15 cellular contexts compared by ENCODE assay signal in the genomic region with DNA sequence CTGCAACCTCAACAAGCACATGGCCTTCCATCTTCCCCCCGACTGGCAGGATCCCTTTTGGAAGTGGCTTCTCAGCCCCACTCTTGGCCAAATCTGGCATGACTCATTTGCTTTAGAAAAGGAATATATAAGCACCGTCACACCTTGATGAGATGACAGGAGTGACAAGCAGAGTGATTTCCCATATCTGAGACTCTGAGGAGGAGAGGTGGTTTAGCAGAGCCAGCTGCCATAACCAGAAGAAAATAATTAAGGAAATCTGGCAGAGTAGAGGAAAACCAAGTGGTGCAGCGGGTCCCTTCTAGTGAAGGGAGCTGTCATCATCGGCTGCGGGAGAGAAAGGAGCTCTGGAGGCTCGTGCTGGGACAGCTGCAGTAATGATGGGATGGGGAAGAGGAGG. TPM values are rescaled to one million over a fixed set of nuclear protein-coding genes. Genes with fewer than 3 reads are reported as not detected.
A peak's percentile ranks its signal among the peaks of the same experiment; 100 is the strongest.
DNase-seq lines count a peak whose midpoint lies in the region; ATAC-seq and TF ChIP-seq lines count a peak whose summit lies in the region.
"Had no signal": no experiment of that assay in that cellular context is flagged by ENCODE, and none has a peak within 500 bp of the region (broad histone marks: within the 10 kb centered on the region; RNA-seq: fewer than 3 reads in every experiment).

No MANE protein-coding gene starts in this region.

- no peaks in the 10 kb centered on the region for H4K20me1 ChIP-seq in neural cell (ENCODE audit: insufficient read depth)
- H4K20me1 ChIP-seq in PC-3 (ENCODE audit: low read length): no peaks in the 10 kb centered on the region

- no peaks in the 10 kb centered on the region for H3K79me2 ChIP-seq in neural cell (replicated peaks; ENCODE audit: insufficient read depth, low read length)
- no peaks in the 10 kb centered on the region for H3K79me2 ChIP-seq in PC-3 (ENCODE audit: low read length)

- H3K4me3 ChIP-seq in neural cell (ENCODE audit: low read length) (peak overlapping the region; percentile 49), PC-3 (ENCODE audit: low read length) (no peak overlapping the region)
- H3K4me3 ChIP-seq: A549; BLaER1 treated with 17β-estradiol and CSF1 and Interleukin-3, amounts not matched to agents 10 nM and 100 nM had no signal

- peak; percentile 33 for TF ChIP-seq RAD21 in neural cell (conservative IDR thresholded peaks at IDR 0.05)

- H3K4me1 ChIP-seq in PC-3 (ENCODE audit: insufficient read depth, low read length): no peaks in the 10 kb centered on the region
- H3K4me1 ChIP-seq: A549; BLaER1 treated with 17β-estradiol and CSF1 and Interleukin-3, amounts not matched to agents 10 nM and 100 nM; Caco-2 had no signal

- intact Hi-C loops in PC-3 (cut with micrococcal nuclease): no loop called here

- no TSS peak for BruUV-seq in PC-3 (replicated peaks; lab: Mats Ljungman, UMichigan)

- peak overlapping the region; percentile 39 for H3K9ac ChIP-seq in neural cell (ENCODE audit: low read length)
- no peak overlapping the region for H3K9ac ChIP-seq in PC-3 (ENCODE audit: low read length)
- H3K9ac ChIP-seq: BLaER1 treated with 17β-estradiol and CSF1 and Interleukin-3, amounts not matched to agents 10 nM and 100 nM had no signal

- ATAC-seq in PC-3: no peak
- ATAC-seq: A549; CD8-positive, alpha-beta T cell had no signal

- TF ChIP-seq EP300 in neural cell (conservative IDR thresholded peaks at IDR 0.05; ENCODE audit: poor library complexity, severe bottlenecking): peak; percentile 64

- H3K27me3 ChIP-seq in neural cell (ENCODE audit: insufficient read depth, low read depth, low read length): no peaks in the 10 kb centered on the region
- H3K27me3 ChIP-seq in PC-3 (ENCODE audit: low read length): no peaks in the 10 kb centered on the region

- DNase-seq in DMS79 treated with DMSO at 0.1 percent for 48 hours (lab: John Stamatoyannopoulos, UW): peak; percentile 16
- no peak for DNase-seq in DMS79 (lab: John Stamatoyannopoulos, UW)
- no peak for DNase-seq in PC-3
- DNase-seq in NCI-H128 (lab: John Stamatoyannopoulos, UW; ENCODE audit: unreplicated experiment): no peak
- DNase-seq: AML-193; Caco-2; Calu3; CD4-positive, alpha-beta T cell; CD8-positive, alpha-beta T cell; GF-D8 had no signal

- H2AFZ ChIP-seq in neural cell (ENCODE audit: low read depth, low read length): no peak overlapping the region
- H2AFZ ChIP-seq in PC-3 (ENCODE audit: low read length): no peak overlapping the region

- no peaks in the 10 kb centered on the region for H3K9me3 ChIP-seq in neural cell (ENCODE audit: low read length)
- no peaks in the 10 kb centered on the region for H3K9me3 ChIP-seq in PC-3 (ENCODE audit: low read length)
- H3K9me3 ChIP-seq: A549; BLaER1 treated with 17β-estradiol and CSF1 and Interleukin-3, amounts not matched to agents 10 nM and 100 nM; Caco-2 had no signal

- H3K9me2 ChIP-seq in neural cell (ENCODE audit: insufficient read depth, low read length) (no peaks in the 10 kb centered on the region), PC-3 (replicated peaks; ENCODE audit: low read length) (no peaks in the 10 kb centered on the region)

- POLR2A ChIA-PET in PC-3 (lab: Charles Lee; ENCODE audit: unreplicated experiment): no interaction called here

- CTCF ChIA-PET in PC-3 (lab: Charles Lee): no interaction called here

- no peaks in the 10 kb centered on the region for H3K36me3 ChIP-seq in neural cell (ENCODE audit: insufficient read depth, low read length)
- H3K36me3 ChIP-seq in PC-3 (ENCODE audit: low read depth, low read length): no peaks in the 10 kb centered on the region
- H3K36me3 ChIP-seq: BLaER1 treated with 17β-estradiol and CSF1 and Interleukin-3, amounts not matched to agents 10 nM and 100 nM had no signal

- TF ChIP-seq CTCF in neural cell (IDR thresholded peaks at IDR 0.05; ENCODE audit: poor library complexity, severe bottlenecking) (no peak), PC-3 (conservative IDR thresholded peaks at IDR 0.05; ENCODE audit: low read depth, low read length) (no peak)

- no peaks in the 10 kb centered on the region for H3F3A ChIP-seq in neural cell (ENCODE audit: insufficient read depth, low read length, poor library complexity, severe bottlenecking)
- no peaks in the 10 kb centered on the region for H3F3A ChIP-seq in PC-3 (ENCODE audit: low read length, unreplicated experiment)

- H3K27ac ChIP-seq in neural cell (ENCODE audit: low read length) (peak overlapping the region; percentile 67), PC-3 (ENCODE audit: low read length) (no peak overlapping the region)
- H3K27ac ChIP-seq: 22Rv1; A549; BLaER1 treated with 17β-estradiol and CSF1 and Interleukin-3, amounts not matched to agents 10 nM and 100 nM; C4-2B had no signal

- H3K4me2 ChIP-seq in neural cell (ENCODE audit: low read length) (no peak overlapping the region), PC-3 (ENCODE audit: low read length) (no peak overlapping the region)
- H3K4me2 ChIP-seq: A549; BLaER1 treated with 17β-estradiol and CSF1 and Interleukin-3, amounts not matched to agents 10 nM and 100 nM had no signal

TF ChIP-seq in neural cell, 6 proteins besides CTCF, POLR2A, EP300 and RAD21:
- TF ChIP-seq MXI1 (conservative IDR thresholded peaks at IDR 0.05; ENCODE audit: poor library complexity, severe bottlenecking) (no peak), TAF1 (IDR thresholded peaks at IDR 0.05; ENCODE audit: low read depth) (no peak), POLR2AphosphoS5 (IDR thresholded peaks at IDR 0.05) (no peak), SMC3 (conservative IDR thresholded peaks at IDR 0.05; ENCODE audit: poor library complexity) (no peak), EZH2 (IDR thresholded peaks at IDR 0.05; ENCODE audit: borderline replicate concordance, insufficient read depth, low read length, poor library complexity, severe bottlenecking) (no peak)
- TF ChIP-seq, protein P1, sequence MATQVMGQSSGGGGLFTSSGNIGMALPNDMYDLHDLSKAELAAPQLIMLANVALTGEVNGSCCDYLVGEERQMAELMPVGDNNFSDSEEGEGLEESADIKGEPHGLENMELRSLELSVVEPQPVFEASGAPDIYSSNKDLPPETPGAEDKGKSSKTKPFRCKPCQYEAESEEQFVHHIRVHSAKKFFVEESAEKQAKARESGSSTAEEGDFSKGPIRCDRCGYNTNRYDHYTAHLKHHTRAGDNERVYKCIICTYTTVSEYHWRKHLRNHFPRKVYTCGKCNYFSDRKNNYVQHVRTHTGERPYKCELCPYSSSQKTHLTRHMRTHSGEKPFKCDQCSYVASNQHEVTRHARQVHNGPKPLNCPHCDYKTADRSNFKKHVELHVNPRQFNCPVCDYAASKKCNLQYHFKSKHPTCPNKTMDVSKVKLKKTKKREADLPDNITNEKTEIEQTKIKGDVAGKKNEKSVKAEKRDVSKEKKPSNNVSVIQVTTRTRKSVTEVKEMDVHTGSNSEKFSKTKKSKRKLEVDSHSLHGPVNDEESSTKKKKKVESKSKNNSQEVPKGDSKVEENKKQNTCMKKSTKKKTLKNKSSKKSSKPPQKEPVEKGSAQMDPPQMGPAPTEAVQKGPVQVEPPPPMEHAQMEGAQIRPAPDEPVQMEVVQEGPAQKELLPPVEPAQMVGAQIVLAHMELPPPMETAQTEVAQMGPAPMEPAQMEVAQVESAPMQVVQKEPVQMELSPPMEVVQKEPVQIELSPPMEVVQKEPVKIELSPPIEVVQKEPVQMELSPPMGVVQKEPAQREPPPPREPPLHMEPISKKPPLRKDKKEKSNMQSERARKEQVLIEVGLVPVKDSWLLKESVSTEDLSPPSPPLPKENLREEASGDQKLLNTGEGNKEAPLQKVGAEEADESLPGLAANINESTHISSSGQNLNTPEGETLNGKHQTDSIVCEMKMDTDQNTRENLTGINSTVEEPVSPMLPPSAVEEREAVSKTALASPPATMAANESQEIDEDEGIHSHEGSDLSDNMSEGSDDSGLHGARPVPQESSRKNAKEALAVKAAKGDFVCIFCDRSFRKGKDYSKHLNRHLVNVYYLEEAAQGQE (IDR thresholded peaks at IDR 0.05; ENCODE audit: borderline replicate concordance): no peak
TF ChIP-seq in neural cell: peak in this region for 0.

RNA-seq across cellular contexts. Expression of gene KCTD15, which starts 27.5 kb away (rescaled TPM):
- 67.9 and 93.6 TPM in 2 replicates for polyA plus RNA-seq in neural cell
- polyA minus RNA-seq in neural cell: 64.8 and 80.3 TPM in 2 replicates
- total RNA-seq in PC-3 (2014; rRNA removed): 58.2 and 79.9 TPM in 2 replicates
